In genomic region chr11:3867209-3868071, GRCh38 we compare ENCODE assay signal across 8 cellular contexts. TPM values are rescaled to one million over a fixed set of nuclear protein-coding genes. Genes with fewer than 3 reads are reported as not detected.
DNase-seq lines count a peak whose midpoint lies in the region; ATAC-seq and TF ChIP-seq lines count a peak whose summit lies in the region.

No MANE protein-coding gene starts in this region.

- TF ChIP-seq CTCF in coronary artery (IDR thresholded peaks at IDR 0.05) = no peak
- no peak for TF ChIP-seq CTCF in neural progenitor cell (IDR thresholded peaks at IDR 0.05)
- no peak for TF ChIP-seq CTCF in HFFc6 (IDR thresholded peaks at IDR 0.05)

- no peaks in the 10 kb centered on the region for H3F3A ChIP-seq in neural progenitor cell (ENCODE audit: low read depth)

- H2AFZ ChIP-seq in neural progenitor cell (replicated peaks) = no peak overlapping the region

- peak overlapping the region; percentile 6 to 35 for H3K27ac ChIP-seq in coronary artery
- H3K27ac ChIP-seq in neural progenitor cell = no peak overlapping the region

- H3K9me3 ChIP-seq in neural progenitor cell (ENCODE audit: low read depth) = no peaks in the 10 kb centered on the region

- ATAC-seq in HG03457 (IDR thresholded peaks at IDR 0.05; ENCODE audit: unreplicated experiment) = peak; percentile 50

- H3K27ac Mint-ChIP-seq in neural progenitor cell = peak overlapping the region; percentile 13
- H3K27ac Mint-ChIP-seq in HFFc6 = no peak overlapping the region

- no peaks in the 10 kb centered on the region for H3K27me3 Mint-ChIP-seq in neural progenitor cell (ENCODE audit: insufficient read depth, low read depth)
- H3K27me3 Mint-ChIP-seq in HFFc6 (ENCODE audit: insufficient read depth) = no peaks in the 10 kb centered on the region; the same call in 1 of the 2 replicates

- H3K4me1 ChIP-seq in neural progenitor cell = peaks cover 7% of the 10 kb centered on the region

- H4K20me1 ChIP-seq in neural progenitor cell (ENCODE audit: low read depth) = no peaks in the 10 kb centered on the region

- no peaks in the 10 kb centered on the region for H3K79me2 ChIP-seq in neural progenitor cell (ENCODE audit: low read depth)

- H3K27me3 ChIP-seq in neural progenitor cell = no peaks in the 10 kb centered on the region

- H3K9ac ChIP-seq in neural progenitor cell = no peak overlapping the region

- no peak overlapping the region for H3K4me3 ChIP-seq in coronary artery
- no peak overlapping the region for H3K4me3 ChIP-seq in neural progenitor cell

- H3K9me3 Mint-ChIP-seq in neural progenitor cell = no peaks in the 10 kb centered on the region
- H3K9me3 Mint-ChIP-seq in HFFc6 = no peaks in the 10 kb centered on the region

- H3K4me1 Mint-ChIP-seq in neural progenitor cell = peaks cover 15% of the 10 kb centered on the region
- H3K4me1 Mint-ChIP-seq in HFFc6 (ENCODE audit: low read depth) = peaks cover 48% of the 10 kb centered on the region

- peak; percentile 49 for DNase-seq in activated CD4-positive, alpha-beta T cell treated with anti-CD3 and anti-CD28 coated beads for 48 hours
- no peak for DNase-seq in activated CD4-positive, alpha-beta T cell treated with anti-CD3 and anti-CD28 coated beads for 4 hours
- DNase-seq in coronary artery (ENCODE audit: low spot score) = no peak
- no peak for DNase-seq in neural progenitor cell (ENCODE audit: low spot score)
- DNase-seq in HFFc6 = no peak
- no peak for DNase-seq in SK-N-DZ (ENCODE audit: low spot score)
- no peak for DNase-seq in NCI-H524 (lab: John Stamatoyannopoulos, UW)

- H3K36me3 Mint-ChIP-seq in neural progenitor cell (no peaks in the 10 kb centered on the region), HFFc6 (ENCODE audit: low read depth) (no peaks in the 10 kb centered on the region)

- no peaks in the 10 kb centered on the region for H3K36me3 ChIP-seq in neural progenitor cell

- H3K4me2 ChIP-seq in neural progenitor cell = no peak overlapping the region

- no peak overlapping the region for H3K4me3 Mint-ChIP-seq in neural progenitor cell
- H3K4me3 Mint-ChIP-seq in HFFc6 = no peak overlapping the region

RNA-seq across cellular contexts. Expression of gene STIM1, which starts 12.0 kb away (rescaled TPM):
- total RNA-seq in neural progenitor cell (ENCODE audit: low replicate concordance) = 17.3 and 18.9 TPM in 2 replicates
- total RNA-seq in HFFc6 (2021; fragmentation: NEBNext Ultra II Directional; extraction: Animal tissue kit (Norgen Biotek cat#: 25700)) = 10 to 100 TPM; 27.6 to 33.1 (median 30.7) TPM
- polyA plus RNA-seq in SK-N-DZ (2014; cell fraction: cytosol; rRNA removed) = 21.6 and 22.2 TPM in 2 replicates
- 12.5 and 12.8 TPM in 2 replicates for polyA plus RNA-seq in SK-N-DZ (2014; cell fraction: nucleus; rRNA removed)

RNA-seq across cellular contexts. Expression of gene RHOG, which starts 26.7 kb away (rescaled TPM):
- total RNA-seq in neural progenitor cell (ENCODE audit: low replicate concordance) = 5.9 and 19.9 TPM in 2 replicates
- 10 to 100 TPM; 57.8 to 72.3 (median 66.4) TPM for total RNA-seq in HFFc6 (2021; fragmentation: NEBNext Ultra II Directional; extraction: Animal tissue kit (Norgen Biotek cat#: 25700))
- polyA plus RNA-seq in SK-N-DZ (2014; cell fraction: cytosol; rRNA removed) = 12.4 and 13.9 TPM in 2 replicates
- polyA plus RNA-seq in SK-N-DZ (2014; cell fraction: nucleus; rRNA removed) = 4.3 and 10.0 TPM in 2 replicates

RNA-seq across cellular contexts. Expression of gene PGAP2, which starts 59.1 kb away (rescaled TPM):
- 10.0 and 37.4 TPM in 2 replicates for total RNA-seq in neural progenitor cell (ENCODE audit: low replicate concordance)
- total RNA-seq in HFFc6 (2021; fragmentation: NEBNext Ultra II Directional; extraction: Animal tissue kit (Norgen Biotek cat#: 25700)) = 10 to 100 TPM; 14.5 to 19.7 (median 17.1) TPM
- 25.3 and 30.3 TPM in 2 replicates for polyA plus RNA-seq in SK-N-DZ (2014; cell fraction: cytosol; rRNA removed)
- polyA plus RNA-seq in SK-N-DZ (2014; cell fraction: nucleus; rRNA removed) = 87.7 and 90.7 TPM in 2 replicates
